In genomic region chr6:90663106-90663505, GRCh38 we compare ENCODE assay signal across 29 cellular contexts.
"Had no signal": no experiment of that assay in that cellular context is flagged by ENCODE, and none has a peak within 500 bp of the region (broad histone marks: within the 10 kb centered on the region; RNA-seq: fewer than 3 reads in every experiment).

No MANE protein-coding gene starts in this region.

- H3K27me3 ChIP-seq: colonic mucosa, dorsolateral prefrontal cortex, esophagus muscularis mucosa, gastrocnemius medialis, heart left ventricle had no signal

- H3K27ac Mint-ChIP-seq: dendritic cell treated with granulocyte-macrophage colony-stimulating factor and Interleukin-4, amounts not matched to agents 40 ng/mL and 50 ng/mL, for 4 days; effector memory CD8-positive, alpha-beta T cell; endodermal cell had no signal

- H3K36me3 ChIP-seq: colonic mucosa, esophagus muscularis mucosa, esophagus squamous epithelium, gastrocnemius medialis, gastroesophageal sphincter, heart left ventricle, heart right ventricle had no signal

- DNase-seq: colonic mucosa; cortex of kidney; dermis blood vessel endothelial cell; dorsolateral prefrontal cortex; effector CD4-positive, alpha-beta T cell; effector CD8-positive, alpha-beta T cell; effector memory CD4-positive, alpha-beta T cell; effector memory CD8-positive, alpha-beta T cell; erythroblast; esophagus squamous epithelium; foreskin fibroblast; foreskin melanocyte; gastrocnemius medialis; glutamatergic neuron; head of caudate nucleus; heart left ventricle; heart right ventricle had no signal

- H3K4me1 ChIP-seq: colonic mucosa, esophagus muscularis mucosa, esophagus squamous epithelium, foreskin keratinocyte, gastrocnemius medialis, gastroesophageal sphincter, heart left ventricle, heart right ventricle had no signal

- FAIRE-seq: colon, endometrium, endothelial cell of umbilical vein, frontal cortex had no signal

- H3K27me3 Mint-ChIP-seq: dendritic cell treated with granulocyte-macrophage colony-stimulating factor and Interleukin-4, amounts not matched to agents 40 ng/mL and 50 ng/mL, for 4 days had no signal

- H3K27ac ChIP-seq: colonic mucosa, coronary artery, dorsolateral prefrontal cortex, epithelial cell of prostate, esophagus muscularis mucosa, esophagus squamous epithelium, foreskin keratinocyte, gastrocnemius medialis, gastroesophageal sphincter, heart left ventricle, heart right ventricle had no signal

- H3K9me3 Mint-ChIP-seq: dendritic cell treated with granulocyte-macrophage colony-stimulating factor and Interleukin-4, amounts not matched to agents 40 ng/mL and 50 ng/mL, for 4 days; effector memory CD8-positive, alpha-beta T cell had no signal

- H3K4me3 Mint-ChIP-seq: dendritic cell treated with granulocyte-macrophage colony-stimulating factor and Interleukin-4, amounts not matched to agents 40 ng/mL and 50 ng/mL, for 4 days; effector memory CD8-positive, alpha-beta T cell; endodermal cell had no signal

- H3K4me3 ChIP-seq: colonic mucosa, coronary artery, dorsolateral prefrontal cortex, esophagus muscularis mucosa, esophagus squamous epithelium, gastrocnemius medialis, gastroesophageal sphincter, heart left ventricle, heart right ventricle had no signal

- ATAC-seq: effector memory CD8-positive, alpha-beta T cell; esophagus mucosa; gastrocnemius medialis; gastroesophageal sphincter; heart left ventricle; heart right ventricle had no signal

- H3K9me3 ChIP-seq: colonic mucosa, gastrocnemius medialis had no signal
